1 cellular context compared by ENCODE assay signal in the genomic region with DNA sequence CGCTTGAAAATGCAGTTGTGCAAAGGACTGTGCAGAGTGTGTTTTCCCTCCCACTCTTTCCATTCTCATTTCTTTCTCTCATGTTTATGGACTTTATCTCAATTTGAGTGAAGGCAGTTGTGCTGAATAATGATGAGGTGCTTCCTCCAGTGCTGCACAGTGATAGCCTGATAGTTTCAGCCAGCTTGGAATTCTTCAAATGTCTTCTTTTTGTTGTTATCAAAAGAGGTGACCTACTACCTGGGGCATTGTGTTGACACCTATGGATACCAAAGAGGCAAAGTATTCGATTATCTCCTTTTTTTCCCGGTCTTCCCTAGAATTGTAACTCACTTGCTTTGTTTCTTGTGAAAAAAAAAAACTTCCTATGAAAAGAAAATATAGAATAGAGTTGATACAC.
TF ChIP-seq lines count a peak whose summit lies in the region.

No MANE protein-coding gene starts in this region.

TF ChIP-seq in H1, 55 proteins besides CTCF, POLR2A, EP300 and RAD21:
- TF ChIP-seq CEBPB (IDR thresholded peaks at IDR 0.05; ENCODE audit: low read depth, low read length) (no peak), TCF12 (IDR thresholded peaks at IDR 0.05; ENCODE audit: low read depth, low read length) (no peak), CBX8 (IDR thresholded peaks at IDR 0.05; ENCODE audit: borderline replicate concordance, low read depth, low read length) (no peak), RXRA (IDR thresholded peaks at IDR 0.05; ENCODE audit: insufficient read depth, low read depth, low read length) (no peak), EZH2 (IDR thresholded peaks at IDR 0.05; ENCODE audit: low read depth, low read length, severe bottlenecking) (no peak), CREB1 (IDR thresholded peaks at IDR 0.05) (no peak), JUND (IDR thresholded peaks at IDR 0.05; ENCODE audit: low read length) (no peak), KDM4A (IDR thresholded peaks at IDR 0.05; ENCODE audit: low read depth, low read length, severe bottlenecking) (no peak), POLR2AphosphoS5 (IDR thresholded peaks at IDR 0.05; ENCODE audit: low read depth, low read length) (no peak), FOSL1 (IDR thresholded peaks at IDR 0.05; ENCODE audit: insufficient read depth, low read depth, low read length) (no peak), JUN (IDR thresholded peaks at IDR 0.05; ENCODE audit: low read depth, low read length) (no peak), SP4 (IDR thresholded peaks at IDR 0.05; ENCODE audit: low read length) (no peak), KDM1A (IDR thresholded peaks at IDR 0.05; ENCODE audit: borderline replicate concordance, low read length) (no peak), HDAC2 (IDR thresholded peaks at IDR 0.05; ENCODE audit: borderline replicate concordance in 1 of 2, low read depth in 2 of 2, low read length in 2 of 2) (no peak), ASH2L (IDR thresholded peaks at IDR 0.05; ENCODE audit: low read length) (no peak), TAF1 (IDR thresholded peaks at IDR 0.05; ENCODE audit: low read depth, low read length) (no peak), NANOG (IDR thresholded peaks at IDR 0.05; ENCODE audit: insufficient read depth, low read depth, low read length, poor library complexity, severe bottlenecking) (no peak), YY1 (IDR thresholded peaks at IDR 0.05; ENCODE audit: low read depth, low read length) (no peak), SIRT6 (IDR thresholded peaks at IDR 0.05; ENCODE audit: low read length) (no peak), CHD7 (IDR thresholded peaks at IDR 0.05; ENCODE audit: insufficient replicate concordance, low read length) (no peak)
